Comparison of ENCODE assay signal across 12 cellular contexts in the genomic region with DNA sequence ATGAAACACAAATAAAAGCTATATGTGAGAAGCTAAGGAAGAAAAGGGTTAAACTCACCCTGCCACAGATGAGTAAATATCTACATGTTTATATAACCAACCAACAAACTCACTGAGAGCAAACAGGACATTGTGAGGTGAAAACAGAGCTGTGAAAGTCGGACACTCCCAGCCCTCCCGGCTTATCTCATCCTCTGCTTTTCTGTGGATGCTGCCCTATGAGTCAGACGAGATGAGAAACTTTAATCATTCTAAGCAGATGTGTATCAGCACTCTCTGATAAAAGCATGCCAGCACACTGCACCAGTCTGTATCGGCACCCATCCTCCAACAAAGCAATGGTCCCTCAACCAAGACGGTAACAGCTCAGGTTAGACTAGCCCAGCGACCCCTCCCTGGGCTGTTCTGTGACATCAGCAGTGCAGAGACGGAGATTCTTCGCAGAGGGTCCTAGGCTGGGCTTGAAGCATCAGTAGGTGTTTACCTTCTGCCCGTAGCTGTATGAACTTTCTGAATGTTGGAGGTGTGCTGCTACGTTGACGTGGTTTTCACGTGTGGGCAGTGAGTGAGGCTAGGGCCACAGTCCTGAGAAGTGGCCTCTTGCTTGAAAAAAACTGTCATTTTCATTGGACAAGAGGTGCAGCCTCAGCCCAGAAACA.
DNase-seq lines count a peak whose midpoint lies in the region; ATAC-seq, FAIRE-seq and TF ChIP-seq lines count a peak whose summit lies in the region.
"Had no signal": no experiment of that assay in that cellular context is flagged by ENCODE, and none has a peak within 500 bp of the region (broad histone marks: within the 10 kb centered on the region; RNA-seq: fewer than 3 reads in every experiment).

No MANE protein-coding gene starts in this region.

- POLR2A ChIA-PET in A549 (lab: Yijun Ruan, JAX): interaction anchor here (1.0 to 1.9 kb wide), 2 partner anchors 38 to 90 kb away, joined by 4 to 17 read pairs; no protein-coding TSS in a partner anchor

- H3K36me3 ChIP-seq in lung (ENCODE audit: control insufficient read depth in 2 of 2, insufficient read depth in 2 of 2, low read length in 2 of 2): no peaks in the 10 kb centered on the region
- H3K36me3 ChIP-seq: cardiac muscle cell had no signal

- peak overlapping the region in 3 of 5 experiments; percentile 27 to 91 (median 68) for H3K27ac Mint-ChIP-seq in brain
- H3K27ac Mint-ChIP-seq: CD4-positive, alpha-beta T cell had no signal

- H3K9me3 Mint-ChIP-seq in brain: peaks cover 0 to 7% (median 2%) of the 10 kb centered on the region in 5 experiments
- H3K9me3 Mint-ChIP-seq: CD4-positive, alpha-beta T cell had no signal

- H3K4me1 ChIP-seq in A549 (peaks cover 22% of the 10 kb centered on the region), lung (ENCODE audit: control insufficient read depth in 2 of 2, insufficient read depth in 2 of 2, low read length in 2 of 2) (no peaks in the 10 kb centered on the region)

- no peak for TF ChIP-seq POLR2A in A549 (IDR thresholded peaks at IDR 0.05; ENCODE audit: low read length)

- WGBS in A549 (ENCODE audit: missing lambda C conversion rate): 0% methylated on average over 12 of the region's 12 CpGs
- 47 to 48% methylated on average over 12 of the region's 12 CpGs for WGBS in lung, 2 donors

- peaks cover 11% of the 10 kb centered on the region for H3K27me3 Mint-ChIP-seq in brain

- DNase-seq in A549 (ENCODE audit: low read depth in 1 of 2, low spot score in 1 of 2) (peak; percentile 92 to 93), HS-27A (ENCODE audit: low read depth) (peak; percentile 51), lung (ENCODE audit: low spot score) (no peak), NCI-H82 (lab: John Stamatoyannopoulos, UW) (no peak), GOT3 (lab: John Stamatoyannopoulos, UW) (no peak)
- DNase-seq: CD4-positive, alpha-beta T cell; Kasumi-1 had no signal

- H3K36me3 Mint-ChIP-seq in brain: no peaks in the 10 kb centered on the region

- H3K27ac ChIP-seq in A549 (peak overlapping the region; percentile 51 to 67), lung (ENCODE audit: low read depth in 1 of 2, low read length in 1 of 2) (no peak overlapping the region)
- H3K27ac ChIP-seq: cardiac muscle cell, SK-N-MC had no signal

- no peaks in the 10 kb centered on the region for H3K27me3 ChIP-seq in lung (ENCODE audit: control insufficient read depth, insufficient read depth)
- H3K27me3 ChIP-seq: cardiac muscle cell had no signal

- H3K9me3 ChIP-seq in A549: no peaks in the 10 kb centered on the region
- no peaks in the 10 kb centered on the region for H3K9me3 ChIP-seq in lung (ENCODE audit: control insufficient read depth in 2 of 2, insufficient read depth in 1 of 2, low read length in 1 of 2)

- H3K4me3 Mint-ChIP-seq in brain: peak overlapping the region in 2 of 5 experiments; percentile 1 to 30
- H3K4me3 Mint-ChIP-seq: CD4-positive, alpha-beta T cell had no signal

- TF ChIP-seq RAD21 in A549 (conservative IDR thresholded peaks at IDR 0.05 in 1 of 2, IDR thresholded peaks at IDR 0.05 in 1 of 2): peak in 1 of 2 experiments; percentile 31; a peak in 4 of 5 replicates

- peaks cover 16% of the 10 kb centered on the region for H3K4me1 Mint-ChIP-seq in brain

- peak overlapping the region; percentile 26; the same call in 2 of the 3 replicates for H3K4me3 ChIP-seq in A549
- no peak overlapping the region for H3K4me3 ChIP-seq in lung
- H3K4me3 ChIP-seq: cardiac muscle cell, SK-N-MC had no signal

- CTCF ChIA-PET in A549 (lab: Yijun Ruan, JAX): interaction anchor here (1.0 to 3.0 kb wide), 11 partner anchors 11 to 249 kb away, joined by 3 to 17 read pairs (median 4); no protein-coding TSS in a partner anchor

- peak; percentile 99 for FAIRE-seq in A549 (lab: Jason Lieb, UNC)

- H3K4me2 ChIP-seq in A549: peak overlapping the region; percentile 90

- TF ChIP-seq CTCF in A549 (IDR thresholded peaks at IDR 0.05) (no peak), brain (conservative IDR thresholded peaks at IDR 0.05) (no peak), lung (IDR thresholded peaks at IDR 0.05; ENCODE audit: control extremely low read depth, extremely low read depth) (no peak)

- TF ChIP-seq EP300 in A549 (IDR thresholded peaks at IDR 0.05): peak in 1 of 2 experiments; percentile 22; a peak in 1 of 5 replicates

- ATAC-seq in A549 (peak; percentile 94 to 96), lung (ENCODE audit: insufficient read depth, low FRiP score) (peak; percentile 74), GM19351 (IDR thresholded peaks at IDR 0.05; ENCODE audit: unreplicated experiment) (no peak), GM19463 (IDR thresholded peaks at IDR 0.05; ENCODE audit: unreplicated experiment) (no peak)

TF ChIP-seq in A549, 52 proteins besides CTCF, POLR2A, EP300 and RAD21:
- peak; percentile 48 to 82; a peak in 2 of 5 replicates for TF ChIP-seq JUN (IDR thresholded peaks at IDR 0.05)
- TF ChIP-seq EHMT2 (IDR thresholded peaks at IDR 0.05; ENCODE audit: low read depth): no peak
- no peak for TF ChIP-seq EHF (CRISPR knock-in tag; IDR thresholded peaks at IDR 0.05)
- TF ChIP-seq, protein P1, sequence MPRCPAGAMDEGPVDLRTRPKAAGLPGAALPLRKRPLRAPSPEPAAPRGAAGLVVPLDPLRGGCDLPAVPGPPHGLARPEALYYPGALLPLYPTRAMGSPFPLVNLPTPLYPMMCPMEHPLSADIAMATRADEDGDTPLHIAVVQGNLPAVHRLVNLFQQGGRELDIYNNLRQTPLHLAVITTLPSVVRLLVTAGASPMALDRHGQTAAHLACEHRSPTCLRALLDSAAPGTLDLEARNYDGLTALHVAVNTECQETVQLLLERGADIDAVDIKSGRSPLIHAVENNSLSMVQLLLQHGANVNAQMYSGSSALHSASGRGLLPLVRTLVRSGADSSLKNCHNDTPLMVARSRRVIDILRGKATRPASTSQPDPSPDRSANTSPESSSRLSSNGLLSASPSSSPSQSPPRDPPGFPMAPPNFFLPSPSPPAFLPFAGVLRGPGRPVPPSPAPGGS (IDR thresholded peaks at IDR 0.05): 0 out of 3 replicates have a peak, but pooled peaks have one; percentile 33
- TF ChIP-seq CBX2 (IDR thresholded peaks at IDR 0.05; ENCODE audit: borderline replicate concordance, low read depth): no peak
- TF ChIP-seq, protein P2, sequence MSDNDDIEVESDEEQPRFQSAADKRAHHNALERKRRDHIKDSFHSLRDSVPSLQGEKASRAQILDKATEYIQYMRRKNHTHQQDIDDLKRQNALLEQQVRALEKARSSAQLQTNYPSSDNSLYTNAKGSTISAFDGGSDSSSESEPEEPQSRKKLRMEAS (IDR thresholded peaks at IDR 0.05): peak; percentile 84
- TF ChIP-seq MAFK (IDR thresholded peaks at IDR 0.05; ENCODE audit: partially characterized antibody): peak; percentile 14
- peak in 1 of 2 experiments; percentile 64; a peak in 2 of 4 replicates for TF ChIP-seq CEBPB (IDR thresholded peaks at IDR 0.05)
- TF ChIP-seq SMC3 (IDR thresholded peaks at IDR 0.05): peak; percentile 18; the same call in 1 of the 3 replicates
- TF ChIP-seq, protein P3, sequence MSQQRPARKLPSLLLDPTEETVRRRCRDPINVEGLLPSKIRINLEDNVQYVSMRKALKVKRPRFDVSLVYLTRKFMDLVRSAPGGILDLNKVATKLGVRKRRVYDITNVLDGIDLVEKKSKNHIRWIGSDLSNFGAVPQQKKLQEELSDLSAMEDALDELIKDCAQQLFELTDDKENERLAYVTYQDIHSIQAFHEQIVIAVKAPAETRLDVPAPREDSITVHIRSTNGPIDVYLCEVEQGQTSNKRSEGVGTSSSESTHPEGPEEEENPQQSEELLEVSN (IDR thresholded peaks at IDR 0.05; ENCODE audit: borderline replicate concordance, low read depth): no peak
- TF ChIP-seq, protein P4, sequence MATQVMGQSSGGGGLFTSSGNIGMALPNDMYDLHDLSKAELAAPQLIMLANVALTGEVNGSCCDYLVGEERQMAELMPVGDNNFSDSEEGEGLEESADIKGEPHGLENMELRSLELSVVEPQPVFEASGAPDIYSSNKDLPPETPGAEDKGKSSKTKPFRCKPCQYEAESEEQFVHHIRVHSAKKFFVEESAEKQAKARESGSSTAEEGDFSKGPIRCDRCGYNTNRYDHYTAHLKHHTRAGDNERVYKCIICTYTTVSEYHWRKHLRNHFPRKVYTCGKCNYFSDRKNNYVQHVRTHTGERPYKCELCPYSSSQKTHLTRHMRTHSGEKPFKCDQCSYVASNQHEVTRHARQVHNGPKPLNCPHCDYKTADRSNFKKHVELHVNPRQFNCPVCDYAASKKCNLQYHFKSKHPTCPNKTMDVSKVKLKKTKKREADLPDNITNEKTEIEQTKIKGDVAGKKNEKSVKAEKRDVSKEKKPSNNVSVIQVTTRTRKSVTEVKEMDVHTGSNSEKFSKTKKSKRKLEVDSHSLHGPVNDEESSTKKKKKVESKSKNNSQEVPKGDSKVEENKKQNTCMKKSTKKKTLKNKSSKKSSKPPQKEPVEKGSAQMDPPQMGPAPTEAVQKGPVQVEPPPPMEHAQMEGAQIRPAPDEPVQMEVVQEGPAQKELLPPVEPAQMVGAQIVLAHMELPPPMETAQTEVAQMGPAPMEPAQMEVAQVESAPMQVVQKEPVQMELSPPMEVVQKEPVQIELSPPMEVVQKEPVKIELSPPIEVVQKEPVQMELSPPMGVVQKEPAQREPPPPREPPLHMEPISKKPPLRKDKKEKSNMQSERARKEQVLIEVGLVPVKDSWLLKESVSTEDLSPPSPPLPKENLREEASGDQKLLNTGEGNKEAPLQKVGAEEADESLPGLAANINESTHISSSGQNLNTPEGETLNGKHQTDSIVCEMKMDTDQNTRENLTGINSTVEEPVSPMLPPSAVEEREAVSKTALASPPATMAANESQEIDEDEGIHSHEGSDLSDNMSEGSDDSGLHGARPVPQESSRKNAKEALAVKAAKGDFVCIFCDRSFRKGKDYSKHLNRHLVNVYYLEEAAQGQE (IDR thresholded peaks at IDR 0.05): no peak
- TF ChIP-seq JUNB (IDR thresholded peaks at IDR 0.05): peak; percentile 75
- TF ChIP-seq GATA3 (IDR thresholded peaks at IDR 0.05; ENCODE audit: borderline replicate concordance): peak; percentile 98
- peak; percentile 64; the same call in 1 of the 2 replicates for TF ChIP-seq FOSL2 (IDR thresholded peaks at IDR 0.05)
- TF ChIP-seq FOSL2 (CRISPR knock-in tag; IDR thresholded peaks at IDR 0.05): peak; percentile 88
- TF ChIP-seq MYC (IDR thresholded peaks at IDR 0.05; ENCODE audit: borderline replicate concordance, low read length): peak; percentile 20; the same call in 1 of the 2 replicates
- TF ChIP-seq CHD4 (IDR thresholded peaks at IDR 0.05; ENCODE audit: borderline replicate concordance): no peak
- TF ChIP-seq FOXS1 (CRISPR knock-in tag; IDR thresholded peaks at IDR 0.05): peak; percentile 41; the same call in 1 of the 2 replicates
- TF ChIP-seq TP53 (CRISPR knock-in tag; IDR thresholded peaks at IDR 0.05): no peak
- no peak for TF ChIP-seq KDM1A (IDR thresholded peaks at IDR 0.05; ENCODE audit: low read depth)
- TF ChIP-seq HDAC2 (IDR thresholded peaks at IDR 0.05): no peak

Comparison
In these comparisons a context has a peak if more than half of its experiments do, and no peak if none do; other contexts are left out.
1. ATAC-seq: peak in A549 (2 of 2) and lung (single experiment); none in GM19351 (single experiment) and GM19463 (single experiment).
2. DNase-seq: peak in A549 (2 of 2) and HS-27A (single experiment); none in lung (single experiment), NCI-H82 (single experiment) and GOT3 (single experiment).
3. H3K27ac ChIP-seq: peak in A549 (2 of 2); none in lung (0 of 2).